Comparison of ENCODE assay signal across 1 cellular context in genomic region chrX:103171353-103171752, GRCh38.
TF ChIP-seq lines count a peak whose summit lies in the region.

No MANE protein-coding gene starts in this region.

TF ChIP-seq in GM23338, 12 proteins besides CTCF, POLR2A, EP300 and RAD21 (continued from another document):
- TF ChIP-seq ZNF462 (CRISPR knock-in tag; IDR thresholded peaks at IDR 0.05) (no peak), REST (IDR thresholded peaks at IDR 0.05; ENCODE audit: unreplicated experiment) (no peak), ETS1 (IDR thresholded peaks at IDR 0.05) (no peak), NANOG (IDR thresholded peaks at IDR 0.05; ENCODE audit: borderline replicate concordance) (no peak), JUNB (IDR thresholded peaks at IDR 0.05; ENCODE audit: unreplicated experiment) (no peak), POLR2AphosphoS5 (IDR thresholded peaks at IDR 0.05; ENCODE audit: low read depth) (no peak), ZNF331 (CRISPR knock-in tag; IDR thresholded peaks at IDR 0.05; ENCODE audit: low read depth) (no peak), STAT1 (IDR thresholded peaks at IDR 0.05; ENCODE audit: unreplicated experiment) (no peak), EZH2 (IDR thresholded peaks at IDR 0.05; ENCODE audit: low read depth, unreplicated experiment) (no peak), EZH2phosphoT487 (IDR thresholded peaks at IDR 0.05; ENCODE audit: unreplicated experiment) (no peak)
